16 cellular contexts compared by ENCODE assay signal in genomic region chr1:45492691-45493090, GRCh38. TPM values are rescaled to one million over a fixed set of nuclear protein-coding genes. Genes with fewer than 3 reads are reported as not detected.
"Had no signal": no experiment of that assay in that cellular context is flagged by ENCODE, and none has a peak within 500 bp of the region (broad histone marks: within the 10 kb centered on the region; RNA-seq: fewer than 3 reads in every experiment).

No MANE protein-coding gene starts in this region.

- DNase-seq: foreskin keratinocyte, left ventricle myocardium superior, occipital lobe, right cardiac atrium had no signal

- H3K4me3 ChIP-seq: ascending aorta, neural progenitor cell, vagina had no signal

- ATAC-seq: activated CD4-positive, alpha-beta T cell treated with anti-CD3 and anti-CD28 coated beads for 36 hours; activated T-cell treated with anti-CD3 and anti-CD28 coated beads, Interleukin-2, amount 50 U/mL, for 72 hours; esophagus mucosa; foreskin keratinocyte; left ventricle myocardium superior; right cardiac atrium; stimulated activated effector memory CD8-positive, alpha-beta T cell treated with anti-CD3 and anti-CD28 coated beads, Interleukin-12 subunit alpha, Interleukin-12 subunit beta, amount 100 ng/mL, for 72 hours; stimulated activated naive CD8-positive, alpha-beta T cell treated with anti-CD3 and anti-CD28 coated beads, Interleukin-15, amount 100 ng/mL, for 72 hours had no signal

- H3K4me3 Mint-ChIP-seq: activated CD4-positive, alpha-beta T cell treated with anti-CD3 and anti-CD28 coated beads for 36 hours; activated naive CD8-positive, alpha-beta T cell; neural progenitor cell; stimulated activated effector memory CD8-positive, alpha-beta T cell treated with anti-CD3 and anti-CD28 coated beads, Interleukin-12 subunit alpha, Interleukin-12 subunit beta, amount 100 ng/mL, for 72 hours; stimulated activated naive CD8-positive, alpha-beta T cell treated with anti-CD3 and anti-CD28 coated beads, Interleukin-15, amount 100 ng/mL, for 72 hours had no signal

- H3K4me1 ChIP-seq: parathyroid adenoma had no signal

- H3K27ac Mint-ChIP-seq: activated CD4-positive, alpha-beta T cell treated with anti-CD3 and anti-CD28 coated beads for 36 hours; activated naive CD8-positive, alpha-beta T cell; activated T-cell treated with anti-CD3 and anti-CD28 coated beads, Interleukin-2, amount 50 U/mL, for 72 hours; neural progenitor cell; stimulated activated effector memory CD8-positive, alpha-beta T cell treated with anti-CD3 and anti-CD28 coated beads, Interleukin-12 subunit alpha, Interleukin-12 subunit beta, amount 100 ng/mL, for 72 hours had no signal

- H3K9me3 ChIP-seq: ascending aorta, upper lobe of left lung, vagina had no signal

- H3K27me3 ChIP-seq: ascending aorta, brain microvascular endothelial cell, foreskin keratinocyte, upper lobe of left lung, vagina had no signal

- H3K27me3 Mint-ChIP-seq: activated CD4-positive, alpha-beta T cell treated with anti-CD3 and anti-CD28 coated beads for 36 hours; activated naive CD8-positive, alpha-beta T cell; stimulated activated naive CD8-positive, alpha-beta T cell treated with anti-CD3 and anti-CD28 coated beads, Interleukin-15, amount 100 ng/mL, for 72 hours had no signal

- H3K9me3 Mint-ChIP-seq: activated T-cell treated with anti-CD3 and anti-CD28 coated beads, Interleukin-2, amount 50 U/mL, for 72 hours; stimulated activated effector memory CD8-positive, alpha-beta T cell treated with anti-CD3 and anti-CD28 coated beads, Interleukin-12 subunit alpha, Interleukin-12 subunit beta, amount 100 ng/mL, for 72 hours; stimulated activated naive CD8-positive, alpha-beta T cell treated with anti-CD3 and anti-CD28 coated beads, Interleukin-15, amount 100 ng/mL, for 72 hours had no signal

- H3K4me1 Mint-ChIP-seq: stimulated activated effector memory CD8-positive, alpha-beta T cell treated with anti-CD3 and anti-CD28 coated beads, Interleukin-12 subunit alpha, Interleukin-12 subunit beta, amount 100 ng/mL, for 72 hours; stimulated activated naive CD8-positive, alpha-beta T cell treated with anti-CD3 and anti-CD28 coated beads, Interleukin-15, amount 100 ng/mL, for 72 hours had no signal

- H3K36me3 ChIP-seq: ascending aorta, brain microvascular endothelial cell, neural progenitor cell, upper lobe of left lung, vagina had no signal

- H3K27ac ChIP-seq: ascending aorta, brain microvascular endothelial cell, foreskin keratinocyte, neural progenitor cell, parathyroid adenoma, upper lobe of left lung, vagina had no signal

- H3K36me3 Mint-ChIP-seq: activated naive CD8-positive, alpha-beta T cell; neural progenitor cell; stimulated activated effector memory CD8-positive, alpha-beta T cell treated with anti-CD3 and anti-CD28 coated beads, Interleukin-12 subunit alpha, Interleukin-12 subunit beta, amount 100 ng/mL, for 72 hours had no signal

RNA-seq across cellular contexts. Expression of gene CCDC163, which starts 7.2 kb away (rescaled TPM):
- total RNA-seq: ascending aorta, occipital lobe, vagina had no signal
